ENCODE assay signal across 8 cellular contexts in the genomic region with DNA sequence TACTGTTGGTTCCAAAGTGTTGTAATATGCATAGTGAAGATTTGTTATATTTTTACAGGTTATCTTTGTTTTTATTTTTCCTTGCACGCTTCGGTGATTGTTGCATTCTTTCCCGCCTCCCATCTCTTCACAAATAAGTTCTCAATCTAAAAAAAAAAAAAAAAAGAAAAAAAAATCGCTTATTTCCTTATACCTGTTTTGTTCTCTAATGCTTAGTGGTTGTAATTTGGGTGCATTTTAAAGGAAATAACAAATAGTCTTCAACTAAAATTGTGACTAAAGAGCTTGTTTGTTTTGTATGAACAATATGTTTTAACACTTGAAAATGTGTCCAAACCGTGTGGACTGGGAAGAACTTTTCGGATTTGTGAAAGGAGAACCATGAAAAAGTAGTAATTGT. TPM values are rescaled to one million over a fixed set of nuclear protein-coding genes. Genes with fewer than 3 reads are reported as not detected.
DNase-seq lines count a peak whose midpoint lies in the region; ATAC-seq and TF ChIP-seq lines count a peak whose summit lies in the region.

No MANE protein-coding gene starts in this region.

- peak overlapping the region; percentile 100 for H3K27ac Mint-ChIP-seq in activated naive CD4-positive, alpha-beta T cell treated with anti-CD3 and anti-CD28 coated beads for 36 hours

- H3K4me1 ChIP-seq in ascending aorta (peaks cover 0 to 37% of the 10 kb centered on the region in 2 donors), liver (ENCODE audit: control insufficient read depth in 4 of 4, insufficient read depth in 4 of 4, low read length in 3 of 4) (peaks cover 3 to 42% (median 25%) of the 10 kb centered on the region in 4 donors), tibial nerve (peaks cover 0 to 49% (median 32%) of the 10 kb centered on the region in 4 donors)

- WGBS in liver, result 4% methylated on average over 6 of the region's 6 CpGs
- 2 to 3% methylated on average over 6 of the region's 6 CpGs for WGBS in tibial nerve, 2 donors

- peak overlapping the region; percentile 78 to 96 for H3K4me3 ChIP-seq in ascending aorta
- peak overlapping the region; percentile 61 to 94 (median 72) for H3K4me3 ChIP-seq in liver (ENCODE audit: low read depth in 1 of 3, low read length in 3 of 3)
- peak overlapping the region; percentile 80 to 91 (median 86) for H3K4me3 ChIP-seq in tibial nerve

- H3K36me3 ChIP-seq in ascending aorta (no peaks in the 10 kb centered on the region), liver (ENCODE audit: control insufficient read depth in 4 of 4, insufficient read depth in 3 of 4, low read depth in 1 of 4, low read length in 3 of 4) (no peaks in the 10 kb centered on the region), tibial nerve (no peaks in the 10 kb centered on the region)

- peaks cover 48% of the 10 kb centered on the region for H3K4me1 Mint-ChIP-seq in activated naive CD4-positive, alpha-beta T cell treated with anti-CD3 and anti-CD28 coated beads for 36 hours (ENCODE audit: low read depth)

- H3K27ac ChIP-seq in ascending aorta (peak overlapping the region; percentile 93 to 99), liver (ENCODE audit: low read depth in 1 of 2, low read length in 2 of 2) (peak overlapping the region; percentile 99 to 100), tibial nerve (peak overlapping the region; percentile 97 to 99 (median 97))

- no peak for TF ChIP-seq EP300 in tibial nerve (IDR thresholded peaks at IDR 0.05)

- H3K9ac ChIP-seq in liver (ENCODE audit: low read depth in 1 of 2, low read length in 2 of 2), result peak overlapping the region; percentile 85 to 91

- peaks cover 1% of the 10 kb centered on the region for H3K9me3 Mint-ChIP-seq in activated naive CD4-positive, alpha-beta T cell treated with anti-CD3 and anti-CD28 coated beads for 36 hours

- CTCF ChIA-PET in activated naive CD4-positive, alpha-beta T cell treated with anti-CD3 and anti-CD28 coated beads for 36 hours (lab: Charles Lee), result no interaction called here

- ATAC-seq in GM19452 (IDR thresholded peaks at IDR 0.05; ENCODE audit: unreplicated experiment), result no peak
- no peak for ATAC-seq in HG02981 (IDR thresholded peaks at IDR 0.05; ENCODE audit: unreplicated experiment)
- no peak for ATAC-seq in GM21367 (IDR thresholded peaks at IDR 0.05; ENCODE audit: unreplicated experiment)

- TF ChIP-seq RAD21 in liver (IDR thresholded peaks at IDR 0.05), result no peak

- no peak for TF ChIP-seq CTCF in ascending aorta (IDR thresholded peaks at IDR 0.05)
- no peak for TF ChIP-seq CTCF in liver (IDR thresholded peaks at IDR 0.05; ENCODE audit: low read depth, low read length, missing input control)
- no peak for TF ChIP-seq CTCF in tibial nerve (IDR thresholded peaks at IDR 0.05)

- peak overlapping the region; percentile 89 for H3K4me3 Mint-ChIP-seq in activated naive CD4-positive, alpha-beta T cell treated with anti-CD3 and anti-CD28 coated beads for 36 hours

- no peaks in the 10 kb centered on the region for H3K27me3 Mint-ChIP-seq in activated naive CD4-positive, alpha-beta T cell treated with anti-CD3 and anti-CD28 coated beads for 36 hours (ENCODE audit: low read depth)

- no peaks in the 10 kb centered on the region for H3K27me3 ChIP-seq in ascending aorta
- H3K27me3 ChIP-seq in liver (ENCODE audit: control insufficient read depth in 4 of 4, insufficient read depth in 4 of 4, low read length in 3 of 4), result no peaks in the 10 kb centered on the region
- H3K27me3 ChIP-seq in tibial nerve, result no peaks in the 10 kb centered on the region

- H3K36me3 Mint-ChIP-seq in activated naive CD4-positive, alpha-beta T cell treated with anti-CD3 and anti-CD28 coated beads for 36 hours (ENCODE audit: low read depth), result peaks cover 19% of the 10 kb centered on the region

- DNase-seq in activated naive CD4-positive, alpha-beta T cell treated with anti-CD3 and anti-CD28 coated beads for 36 hours, result no peak
- no peak for DNase-seq in activated naive CD4-positive, alpha-beta T cell (lab: John Stamatoyannopoulos, UW)
- DNase-seq in ascending aorta (ENCODE audit: low spot score in 2 of 2) (no peak), tibial nerve (ENCODE audit: low spot score in 2 of 2) (no peak)

- H3K9me3 ChIP-seq in ascending aorta, result no peaks in the 10 kb centered on the region
- peaks cover 2 to 5% (median 4%) of the 10 kb centered on the region in 4 donors for H3K9me3 ChIP-seq in liver (ENCODE audit: control insufficient read depth in 4 of 4, low read length in 3 of 4)
- no peaks in the 10 kb centered on the region for H3K9me3 ChIP-seq in tibial nerve

- intact Hi-C loops in activated naive CD4-positive, alpha-beta T cell treated with anti-CD3 and anti-CD28 coated beads for 36 hours (cut with micrococcal nuclease), result loop anchor here (5.0 kb wide), 1 partner anchor 563 kb away; no protein-coding TSS in a partner anchor
- intact Hi-C loops in ascending aorta (cut with DNase I), result loop anchor here (10.0 kb wide), 1 partner anchor 1344 kb away; the partner anchor contains the start of gene RAP1B

- no peak for TF ChIP-seq POLR2A in tibial nerve (IDR thresholded peaks at IDR 0.05)

TF ChIP-seq in liver, 16 proteins besides CTCF, POLR2A, EP300 and RAD21:
- no peak for TF ChIP-seq HNF4G (IDR thresholded peaks at IDR 0.05)
- no peak for TF ChIP-seq RXRA (IDR thresholded peaks at IDR 0.05)
- TF ChIP-seq FOXA2 (IDR thresholded peaks at IDR 0.05), result no peak
- no peak for TF ChIP-seq NR2F2 (IDR thresholded peaks at IDR 0.05)
- TF ChIP-seq HNF4A (conservative IDR thresholded peaks at IDR 0.05), result no peak
- TF ChIP-seq, protein P1, sequence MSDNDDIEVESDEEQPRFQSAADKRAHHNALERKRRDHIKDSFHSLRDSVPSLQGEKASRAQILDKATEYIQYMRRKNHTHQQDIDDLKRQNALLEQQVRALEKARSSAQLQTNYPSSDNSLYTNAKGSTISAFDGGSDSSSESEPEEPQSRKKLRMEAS (IDR thresholded peaks at IDR 0.05), result no peak
- TF ChIP-seq JUND (IDR thresholded peaks at IDR 0.05), result no peak
- TF ChIP-seq, protein P2, sequence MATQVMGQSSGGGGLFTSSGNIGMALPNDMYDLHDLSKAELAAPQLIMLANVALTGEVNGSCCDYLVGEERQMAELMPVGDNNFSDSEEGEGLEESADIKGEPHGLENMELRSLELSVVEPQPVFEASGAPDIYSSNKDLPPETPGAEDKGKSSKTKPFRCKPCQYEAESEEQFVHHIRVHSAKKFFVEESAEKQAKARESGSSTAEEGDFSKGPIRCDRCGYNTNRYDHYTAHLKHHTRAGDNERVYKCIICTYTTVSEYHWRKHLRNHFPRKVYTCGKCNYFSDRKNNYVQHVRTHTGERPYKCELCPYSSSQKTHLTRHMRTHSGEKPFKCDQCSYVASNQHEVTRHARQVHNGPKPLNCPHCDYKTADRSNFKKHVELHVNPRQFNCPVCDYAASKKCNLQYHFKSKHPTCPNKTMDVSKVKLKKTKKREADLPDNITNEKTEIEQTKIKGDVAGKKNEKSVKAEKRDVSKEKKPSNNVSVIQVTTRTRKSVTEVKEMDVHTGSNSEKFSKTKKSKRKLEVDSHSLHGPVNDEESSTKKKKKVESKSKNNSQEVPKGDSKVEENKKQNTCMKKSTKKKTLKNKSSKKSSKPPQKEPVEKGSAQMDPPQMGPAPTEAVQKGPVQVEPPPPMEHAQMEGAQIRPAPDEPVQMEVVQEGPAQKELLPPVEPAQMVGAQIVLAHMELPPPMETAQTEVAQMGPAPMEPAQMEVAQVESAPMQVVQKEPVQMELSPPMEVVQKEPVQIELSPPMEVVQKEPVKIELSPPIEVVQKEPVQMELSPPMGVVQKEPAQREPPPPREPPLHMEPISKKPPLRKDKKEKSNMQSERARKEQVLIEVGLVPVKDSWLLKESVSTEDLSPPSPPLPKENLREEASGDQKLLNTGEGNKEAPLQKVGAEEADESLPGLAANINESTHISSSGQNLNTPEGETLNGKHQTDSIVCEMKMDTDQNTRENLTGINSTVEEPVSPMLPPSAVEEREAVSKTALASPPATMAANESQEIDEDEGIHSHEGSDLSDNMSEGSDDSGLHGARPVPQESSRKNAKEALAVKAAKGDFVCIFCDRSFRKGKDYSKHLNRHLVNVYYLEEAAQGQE (IDR thresholded peaks at IDR 0.05), result no peak
- TF ChIP-seq, protein P3, sequence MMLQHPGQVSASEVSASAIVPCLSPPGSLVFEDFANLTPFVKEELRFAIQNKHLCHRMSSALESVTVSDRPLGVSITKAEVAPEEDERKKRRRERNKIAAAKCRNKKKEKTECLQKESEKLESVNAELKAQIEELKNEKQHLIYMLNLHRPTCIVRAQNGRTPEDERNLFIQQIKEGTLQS (IDR thresholded peaks at IDR 0.05), result no peak
- TF ChIP-seq EGR1 (IDR thresholded peaks at IDR 0.05; ENCODE audit: low read depth in 2 of 2), result no peak
- TF ChIP-seq FOXA1 (IDR thresholded peaks at IDR 0.05), result no peak
- no peak for TF ChIP-seq GABPA (IDR thresholded peaks at IDR 0.05 in 1 of 2, conservative IDR thresholded peaks at IDR 0.05 in 1 of 2)
TF ChIP-seq in liver: peak in this region for 0.

RNA-seq across cellular contexts. Expression of gene CAND1, which starts 1.5 kb away (rescaled TPM):
- 100 to 1,000 TPM; 221 to 224 TPM for total RNA-seq in activated naive CD4-positive, alpha-beta T cell treated with anti-CD3 and anti-CD28 coated beads for 36 hours
- total RNA-seq in ascending aorta (31.6 TPM), liver (10 to 100 TPM; 63.6 to 66.1 TPM), tibial nerve (100 to 1,000 TPM in 1 of 4 donors, 10 to 100 TPM in 3; 67.2 to 105 (median 72.9) TPM)
- polyA plus RNA-seq in liver, result 10 to 100 TPM; 25.4 to 27.7 TPM
